Comparison of ENCODE assay signal across 8 cellular contexts in the genomic region with DNA sequence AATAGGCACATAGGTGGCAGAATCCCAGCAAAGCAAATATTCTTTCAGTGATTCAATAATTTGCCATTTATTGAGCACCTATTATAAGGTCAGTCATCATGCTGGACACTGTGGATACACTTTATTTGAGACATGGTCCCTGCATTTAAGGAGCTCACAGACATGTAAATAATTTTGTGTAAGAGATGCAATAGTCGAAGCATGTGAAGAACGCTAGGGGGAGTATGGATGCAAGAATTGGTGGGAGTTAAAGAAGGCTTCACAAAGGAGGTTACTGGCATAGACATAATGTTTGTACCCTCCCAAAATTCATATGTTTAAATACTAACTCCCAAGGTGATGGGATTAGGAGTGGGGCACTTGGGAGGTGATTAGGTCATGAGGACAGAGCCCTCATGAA.
A peak's percentile ranks its signal among the peaks of the same experiment; 100 is the strongest.
DNase-seq lines count a peak whose midpoint lies in the region; ATAC-seq and TF ChIP-seq lines count a peak whose summit lies in the region.

No MANE protein-coding gene starts in this region.

- no peak overlapping the region for H4K5ac ChIP-seq in mesendoderm (ENCODE audit: low read length)

- H3K79me2 ChIP-seq in SK-N-SH (ENCODE audit: insufficient read depth) (no peaks in the 10 kb centered on the region), mesendoderm (ENCODE audit: control insufficient read depth, insufficient read depth, low read length) (no peaks in the 10 kb centered on the region)

- no peaks in the 10 kb centered on the region for H3K27me3 Mint-ChIP-seq in T-helper 2 cell treated with Interferon-gamma antibody and Interleukin-4, amounts not matched to agents 5 μg/mL and 100 μg/mL, for 36 hours (ENCODE audit: low read depth)

- TF ChIP-seq CTCF in SK-N-SH (IDR thresholded peaks at IDR 0.05), result peak; percentile 55

- no peak overlapping the region for H2AK5ac ChIP-seq in mesendoderm (ENCODE audit: low read length)

- no peaks in the 10 kb centered on the region for H3K9me3 ChIP-seq in SK-N-SH

- no peak overlapping the region for H3K56ac ChIP-seq in mesendoderm (ENCODE audit: low read length)

- no peaks in the 10 kb centered on the region for H3K9me2 ChIP-seq in SK-N-SH

- H3K36me3 Mint-ChIP-seq in T-helper 2 cell treated with Interferon-gamma antibody and Interleukin-4, amounts not matched to agents 5 μg/mL and 100 μg/mL, for 36 hours (ENCODE audit: low read depth), result no peaks in the 10 kb centered on the region

- no peaks in the 10 kb centered on the region for H4K20me1 ChIP-seq in SK-N-SH (ENCODE audit: insufficient read depth)

- CTCF ChIA-PET in SK-N-SH (lab: Yijun Ruan, JAX), result interaction anchor here (0.6 to 3.0 kb wide), 6 partner anchors 18 to 334 kb away, joined by 3 to 14 read pairs (median 3); no protein-coding TSS in a partner anchor

- peak; percentile 56 for TF ChIP-seq RAD21 in SK-N-SH (IDR thresholded peaks at IDR 0.05; ENCODE audit: low read length)

- H3K18ac ChIP-seq in mesendoderm (ENCODE audit: low read length), result no peak overlapping the region

- H3K9ac ChIP-seq in SK-N-SH, result no peak overlapping the region
- H3K9ac ChIP-seq in mesendoderm (ENCODE audit: low read length), result no peak overlapping the region

- H3K4me1 ChIP-seq in SK-N-SH (ENCODE audit: control insufficient read depth in 1 of 2, insufficient read depth in 2 of 2, low read depth in 1 of 2, low read length in 1 of 2) (peaks cover 0 to 3% of the 10 kb centered on the region in 2 experiments; a peak in 2 of 4 replicates), mesendoderm (ENCODE audit: control insufficient read depth, low read depth, low read length) (no peaks in the 10 kb centered on the region)

- WGBS in SK-N-SH (ENCODE audit: low lambda C conversion rate), result 33% methylated on average over 2 of the region's 2 CpGs
- no CpG with 5 or more reads among the region's 2 CpGs for WGBS in mesendoderm (ENCODE audit: extremely low coverage, insufficient coverage, low lambda C conversion rate)

- no peak overlapping the region for H2BK5ac ChIP-seq in mesendoderm (ENCODE audit: low read length)

- DNase-seq in HT-29 (ENCODE audit: low spot score), result peak; percentile 45
- peak; percentile 3 for DNase-seq in SK-N-SH
- peak; percentile 54 for DNase-seq in mesendoderm
- DNase-seq in stimulated activated naive CD4-positive, alpha-beta T cell (lab: John Stamatoyannopoulos, UW), result no peak
- DNase-seq in T-helper 2 cell treated with Interferon-gamma antibody and Interleukin-4, amounts not matched to agents 5 μg/mL and 100 μg/mL, for 36 hours (ENCODE audit: low spot score), result no peak
- no peak for DNase-seq in amygdala (lab: John Stamatoyannopoulos, UW)
- no peak for DNase-seq in sciatic nerve (ENCODE audit: low spot score)

- H3K4ac ChIP-seq in mesendoderm (ENCODE audit: low read depth, low read length), result no peak overlapping the region

- H3K79me1 ChIP-seq in mesendoderm (ENCODE audit: low read length), result no peaks in the 10 kb centered on the region

- ATAC-seq in GM18867 (IDR thresholded peaks at IDR 0.05; ENCODE audit: unreplicated experiment) (peak; percentile 61), sciatic nerve (no peak)

- POLR2A ChIA-PET in SK-N-SH (lab: Yijun Ruan, JAX), result no interaction called here

- no peak overlapping the region for H4K8ac ChIP-seq in mesendoderm (ENCODE audit: low read depth, low read length)

- no peak overlapping the region for H3K27ac ChIP-seq in SK-N-SH (ENCODE audit: low read depth in 2 of 2, low read length in 1 of 2)
- no peak overlapping the region for H3K27ac ChIP-seq in mesendoderm (ENCODE audit: low read depth, low read length)

- H2BK15ac ChIP-seq in mesendoderm (replicated peaks; ENCODE audit: low read depth), result no peak overlapping the region

- no peak overlapping the region for H3K4me3 Mint-ChIP-seq in T-helper 2 cell treated with Interferon-gamma antibody and Interleukin-4, amounts not matched to agents 5 μg/mL and 100 μg/mL, for 36 hours

- no peak for TF ChIP-seq EP300 in SK-N-SH (IDR thresholded peaks at IDR 0.05; ENCODE audit: borderline replicate concordance in 1 of 2, low read depth in 1 of 2, low read length in 1 of 2)

- H3K9me3 Mint-ChIP-seq in T-helper 2 cell treated with Interferon-gamma antibody and Interleukin-4, amounts not matched to agents 5 μg/mL and 100 μg/mL, for 36 hours, result no peaks in the 10 kb centered on the region

- intact Hi-C loops in sciatic nerve (cut with DNase I), result no loop called here

- H3K27ac Mint-ChIP-seq in T-helper 2 cell treated with Interferon-gamma antibody and Interleukin-4, amounts not matched to agents 5 μg/mL and 100 μg/mL, for 36 hours, result no peak overlapping the region

- H3K4me3 ChIP-seq in SK-N-SH (ENCODE audit: low read depth in 2 of 2, low read length in 1 of 2) (no peak overlapping the region), mesendoderm (ENCODE audit: low read length) (no peak overlapping the region)

- H3K4me2 ChIP-seq in SK-N-SH (no peak overlapping the region), mesendoderm (ENCODE audit: low read length) (no peak overlapping the region)

- H3F3A ChIP-seq in SK-N-SH (replicated peaks; ENCODE audit: insufficient read depth), result no peaks in the 10 kb centered on the region

- H3K27me3 ChIP-seq in SK-N-SH (ENCODE audit: insufficient read depth) (no peaks in the 10 kb centered on the region), mesendoderm (ENCODE audit: insufficient read depth, low read length, poor library complexity) (no peaks in the 10 kb centered on the region)

- no peaks in the 10 kb centered on the region for H3K36me3 ChIP-seq in SK-N-SH (replicated peaks in 1 of 2; ENCODE audit: control insufficient read depth in 1 of 2, insufficient read depth in 2 of 2, low read length in 1 of 2)
- H3K36me3 ChIP-seq in mesendoderm (ENCODE audit: control insufficient read depth, insufficient read depth, low read length), result no peaks in the 10 kb centered on the region

- H3K23ac ChIP-seq in mesendoderm (ENCODE audit: low read length), result no peak overlapping the region

- no peak overlapping the region for H2AFZ ChIP-seq in SK-N-SH (ENCODE audit: low read depth)

- no peaks in the 10 kb centered on the region for H3K4me1 Mint-ChIP-seq in T-helper 2 cell treated with Interferon-gamma antibody and Interleukin-4, amounts not matched to agents 5 μg/mL and 100 μg/mL, for 36 hours (ENCODE audit: low read depth)

- H2BK120ac ChIP-seq in mesendoderm (ENCODE audit: low read depth, low read length), result no peak overlapping the region

TF ChIP-seq in SK-N-SH, 30 proteins besides CTCF, POLR2A, EP300 and RAD21:
- peak; percentile 40 for TF ChIP-seq SMC3 (IDR thresholded peaks at IDR 0.05; ENCODE audit: low read depth, low read length)
- TF ChIP-seq NRF1 (IDR thresholded peaks at IDR 0.05; ENCODE audit: low read depth, low read length), result no peak
- TF ChIP-seq POLR2AphosphoS5 (IDR thresholded peaks at IDR 0.05; ENCODE audit: low read depth, low read length), result no peak
- TF ChIP-seq MXI1 (IDR thresholded peaks at IDR 0.05; ENCODE audit: low read depth, low read length), result no peak
- TF ChIP-seq RCOR1 (IDR thresholded peaks at IDR 0.05; ENCODE audit: low read length), result no peak

Comparison
In these comparisons a context has a peak if more than half of its experiments do, and no peak if none do; other contexts are left out.
1. DNase-seq: peak in HT-29 (single experiment), SK-N-SH (single experiment) and mesendoderm (single experiment); none in stimulated activated naive CD4-positive, alpha-beta T cell (0 of 6), T-helper 2 cell treated with Interferon-gamma antibody and Interleukin-4, amounts not matched to agents 5 μg/mL and 100 μg/mL, for 36 hours (single experiment), amygdala (0 of 56) and sciatic nerve (single experiment).